ENCODE assay signal across 1 cellular context in genomic region chr7:37758467-37758866, GRCh38.
TF ChIP-seq lines count a peak whose summit lies in the region.

No MANE protein-coding gene starts in this region.

TF ChIP-seq in HepG2, 621 proteins besides CTCF, POLR2A, EP300 and RAD21 (continued from another document):
- TF ChIP-seq MNT (IDR thresholded peaks at IDR 0.05): 0 out of 2 replicates have a peak, but pooled peaks have one; percentile 10
